ENCODE assay signal across 1 cellular context in genomic region chr12:46523863-46524770, GRCh38.
TF ChIP-seq lines count a peak whose summit lies in the region.

No MANE protein-coding gene starts in this region.

TF ChIP-seq in HepG2, 621 proteins besides CTCF, POLR2A, EP300 and RAD21 (continued from another document and continues in another):
- TF ChIP-seq ARID5B (CRISPR knock-in tag; IDR thresholded peaks at IDR 0.05) (peak; percentile 85), ZMYM3 (CRISPR knock-in tag; IDR thresholded peaks at IDR 0.05) (0 out of 2 replicates have a peak, but pooled peaks have one; percentile 20), IKZF4 (CRISPR knock-in tag; IDR thresholded peaks at IDR 0.05; ENCODE audit: borderline replicate concordance, low read depth, not compliant biosample characterization) (no peak), CBX5 (CRISPR knock-in tag; IDR thresholded peaks at IDR 0.05; ENCODE audit: borderline replicate concordance) (peak; percentile 66; the same call in 1 of the 2 replicates), SKIL (CRISPR knock-in tag; IDR thresholded peaks at IDR 0.05; ENCODE audit: borderline replicate concordance) (peak; percentile 79), THAP7 (CRISPR knock-in tag; IDR thresholded peaks at IDR 0.05) (no peak), DMTF1 (CRISPR knock-in tag; IDR thresholded peaks at IDR 0.05) (no peak), ZZZ3 (CRISPR knock-in tag; IDR thresholded peaks at IDR 0.05; ENCODE audit: borderline replicate concordance) (no peak), ZNF235 (CRISPR knock-in tag; IDR thresholded peaks at IDR 0.05; ENCODE audit: borderline replicate concordance) (no peak), HOXA5 (CRISPR knock-in tag; IDR thresholded peaks at IDR 0.05) (no peak), ATF2 (CRISPR knock-in tag; IDR thresholded peaks at IDR 0.05) (no peak), BRF2 (CRISPR knock-in tag; IDR thresholded peaks at IDR 0.05) (no peak), GATA4 (IDR thresholded peaks at IDR 0.05; ENCODE audit: borderline replicate concordance, low read depth) (peak; percentile 24; the same call in 1 of the 2 replicates), MAX (IDR thresholded peaks at IDR 0.05) (peak; percentile 46; the same call in 1 of the 2 replicates), ZNF224 (CRISPR knock-in tag; IDR thresholded peaks at IDR 0.05) (no peak), POGZ (CRISPR knock-in tag; IDR thresholded peaks at IDR 0.05) (peak; percentile 54; the same call in 1 of the 2 replicates), ZNF792 (CRISPR knock-in tag; IDR thresholded peaks at IDR 0.05) (peak; percentile 79; the same call in 1 of the 2 replicates), FOXA3 (CRISPR knock-in tag; IDR thresholded peaks at IDR 0.05) (peak; percentile 57), CERS6 (CRISPR knock-in tag; IDR thresholded peaks at IDR 0.05) (no peak), TFDP1 (CRISPR knock-in tag; IDR thresholded peaks at IDR 0.05; ENCODE audit: borderline replicate concordance) (peak; percentile 19; the same call in 1 of the 2 replicates), RFXANK (CRISPR knock-in tag; IDR thresholded peaks at IDR 0.05) (no peak), ZSCAN5A (CRISPR knock-in tag; IDR thresholded peaks at IDR 0.05; ENCODE audit: borderline replicate concordance) (no peak), ZNF589 (CRISPR knock-in tag; conservative IDR thresholded peaks at IDR 0.05) (no peak), ZNF687 (CRISPR knock-in tag; IDR thresholded peaks at IDR 0.05) (peak; percentile 5; the same call in 1 of the 2 replicates)
